In the genomic region with DNA sequence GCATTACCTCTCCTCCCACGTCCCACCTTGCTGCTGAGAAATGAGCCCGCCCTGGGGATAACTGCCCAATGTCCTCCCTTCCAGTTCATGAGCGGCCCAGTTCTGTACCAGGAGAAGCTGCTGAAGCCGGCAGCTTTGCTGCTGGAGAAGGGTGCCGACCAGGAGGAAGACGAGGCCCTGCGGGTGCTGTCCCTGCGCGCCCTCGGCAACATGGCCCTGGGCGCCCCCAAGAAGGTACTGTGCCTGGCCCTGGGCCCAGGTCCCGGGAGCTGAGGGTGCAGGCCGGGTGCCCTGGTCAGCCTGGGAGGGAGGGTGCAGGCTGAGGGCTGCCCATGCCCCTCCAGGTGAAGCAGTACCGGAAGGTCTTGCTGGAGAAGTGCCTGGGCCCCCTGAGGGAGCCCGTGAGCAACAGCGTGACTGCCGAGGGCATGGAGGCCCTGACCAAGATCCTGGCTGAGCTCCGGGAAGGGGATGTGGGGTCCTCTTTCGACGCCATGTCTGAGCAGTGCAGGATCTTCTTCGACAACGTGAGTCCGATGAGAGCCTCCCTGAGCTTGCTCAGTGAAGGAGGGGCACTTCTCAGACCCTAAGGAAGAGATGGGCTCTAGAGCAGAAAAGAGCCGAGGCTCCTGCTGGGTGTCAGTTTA, we compare ENCODE assay signal across 30 cellular contexts. TPM values are rescaled to one million over a fixed set of nuclear protein-coding genes. Genes with fewer than 3 reads are reported as not detected.
DNase-seq lines count a peak whose midpoint lies in the region; ATAC-seq and TF ChIP-seq lines count a peak whose summit lies in the region.
"Had no signal": no experiment of that assay in that cellular context is flagged by ENCODE, and none has a peak within 500 bp of the region (broad histone marks: within the 10 kb centered on the region; RNA-seq: fewer than 3 reads in every experiment).

No MANE protein-coding gene starts in this region.

- H3K4me1 Mint-ChIP-seq in MCF 10A (ENCODE audit: insufficient read depth, unreplicated experiment) (no peaks in the 10 kb centered on the region), activated B cell treated with CpG ODN at 0.5 μM for 24 hours (peaks cover 4% of the 10 kb centered on the region), type B pancreatic cell (ENCODE audit: unreplicated experiment) (peaks cover 7% of the 10 kb centered on the region)
- H3K4me1 Mint-ChIP-seq: CD4-positive, CD25-positive, alpha-beta regulatory T cell had no signal

- CTCF ChIA-PET in mammary epithelial cell (lab: Charles Lee; ENCODE audit: low non-redundant PET) (no interaction called here), MCF 10A (lab: Yijun Ruan, JAX) (no interaction called here), activated B cell treated with CpG ODN at 0.5 μM for 24 hours (lab: Charles Lee) (no interaction called here)

- no peaks in the 10 kb centered on the region for H3K79me2 ChIP-seq in mammary epithelial cell (ENCODE audit: insufficient read depth, low read length)

- H3K27me3 ChIP-seq in mammary epithelial cell (ENCODE audit: insufficient read depth, low read length) (no peaks in the 10 kb centered on the region), gastrocnemius medialis (no peaks in the 10 kb centered on the region), psoas muscle (ENCODE audit: insufficient read depth in 3 of 3, low read length in 2 of 3) (peaks cover 0 to 1% (median 0%) of the 10 kb centered on the region in 3 donors)

- H3K4me3 ChIP-seq in mammary epithelial cell (replicated peaks in 1 of 3; ENCODE audit: insufficient read depth in 1 of 3, low read depth in 2 of 3, low read length in 3 of 3) (no peak overlapping the region), gastrocnemius medialis (no peak overlapping the region), psoas muscle (no peak overlapping the region)
- H3K4me3 ChIP-seq: thoracic aorta had no signal

- BruUV-seq in mammary epithelial cell (replicated peaks; lab: Mats Ljungman, UMichigan) (no TSS peak), MCF 10A (replicated peaks; lab: Mats Ljungman, UMichigan) (no TSS peak)

- H3K4me3 Mint-ChIP-seq in MCF 10A (ENCODE audit: unreplicated experiment): no peak overlapping the region
- no peak overlapping the region for H3K4me3 Mint-ChIP-seq in activated B cell treated with CpG ODN at 0.5 μM for 24 hours
- no peak overlapping the region for H3K4me3 Mint-ChIP-seq in type B pancreatic cell
- H3K4me3 Mint-ChIP-seq: activated CD8-positive, alpha-beta T cell treated with anti-CD3 and anti-CD28 coated beads for 36 hours; CD4-positive, CD25-positive, alpha-beta regulatory T cell; naive B cell; stimulated activated naive B cell treated with anti-CD40 and anti-IgM and Interleukin-4, amounts not matched to agents 10 μg/mL and 1 μg/mL and 100 μg/mL, for 72 hours had no signal

- H3K4me1 ChIP-seq in mammary epithelial cell (ENCODE audit: insufficient read depth, low read length): peaks cover 18% of the 10 kb centered on the region
- no peaks in the 10 kb centered on the region for H3K4me1 ChIP-seq in gastrocnemius medialis
- H3K4me1 ChIP-seq in psoas muscle: no peaks in the 10 kb centered on the region

- no peak for DNase-seq in mammary epithelial cell
- DNase-seq in MCF 10A (ENCODE audit: unreplicated experiment): no peak
- peak; percentile 9 for DNase-seq in activated B cell treated with CpG ODN at 0.5 μM for 24 hours
- peak; percentile 73 for DNase-seq in mesenteric fat pad (ENCODE audit: low spot score)
- DNase-seq in type B pancreatic cell (ENCODE audit: extremely low spot score, unreplicated experiment): peak; percentile 51
- no peak for DNase-seq in gastrocnemius medialis
- DNase-seq in psoas muscle: no peak
- DNase-seq: activated CD8-positive, alpha-beta T cell treated with anti-CD3 and anti-CD28 coated beads for 36 hours; activated naive CD4-positive, alpha-beta T cell treated with anti-CD3 and anti-CD28 coated beads, Interleukin-2, amount 50 U/mL, for 16 hours; activated T-cell treated with anti-CD3 and anti-CD28 coated beads, Interleukin-2, amount 50 U/mL, for 48 hours; anterior cingulate cortex; CD4-positive, CD25-positive, alpha-beta regulatory T cell; Karpas-422; mesenchymal stem cell; naive B cell; NCI-H187; NCI-H2171 treated with DMSO at 0.1 percent for 48 hours; NCI-H526; occipital lobe; retina; stimulated activated CD4-positive, alpha-beta T cell treated with anti-CD3 and anti-CD28 coated beads, Interleukin-4, amount 100 ng/mL, for 1 hour; stimulated activated naive B cell treated with anti-CD40 and anti-IgM and Interleukin-4, amounts not matched to agents 10 μg/mL and 1 μg/mL and 100 μg/mL, for 72 hours had no signal

- POLR2A ChIA-PET in MCF 10A (lab: Yijun Ruan, JAX): interaction anchor here (0.6 kb wide), 1 partner anchor 182 kb away, joined by 3 read pairs; no protein-coding TSS in a partner anchor
- POLR2A ChIA-PET in activated B cell treated with CpG ODN at 0.5 μM for 24 hours (lab: Charles Lee): no interaction called here

- H3K27ac Mint-ChIP-seq in MCF 10A (ENCODE audit: low read depth, unreplicated experiment): no peak overlapping the region
- H3K27ac Mint-ChIP-seq in activated B cell treated with CpG ODN at 0.5 μM for 24 hours: no peak overlapping the region
- H3K27ac Mint-ChIP-seq in type B pancreatic cell: no peak overlapping the region
- H3K27ac Mint-ChIP-seq: activated CD8-positive, alpha-beta T cell treated with anti-CD3 and anti-CD28 coated beads for 36 hours; CD4-positive, CD25-positive, alpha-beta regulatory T cell; naive B cell; stimulated activated naive B cell treated with anti-CD40 and anti-IgM and Interleukin-4, amounts not matched to agents 10 μg/mL and 1 μg/mL and 100 μg/mL, for 72 hours had no signal

- H3K36me3 Mint-ChIP-seq in MCF 10A (ENCODE audit: insufficient read depth, unreplicated experiment) (peaks cover 3% of the 10 kb centered on the region), activated B cell treated with CpG ODN at 0.5 μM for 24 hours (ENCODE audit: low read depth) (no peaks in the 10 kb centered on the region), type B pancreatic cell (no peaks in the 10 kb centered on the region)
- H3K36me3 Mint-ChIP-seq: naive B cell; stimulated activated naive B cell treated with anti-CD40 and anti-IgM and Interleukin-4, amounts not matched to agents 10 μg/mL and 1 μg/mL and 100 μg/mL, for 72 hours had no signal

- H3K4me2 ChIP-seq in mammary epithelial cell (ENCODE audit: insufficient read depth, low read depth, low read length): no peak overlapping the region

- dilution Hi-C loops in mammary epithelial cell (cut with HindIII; ENCODE audit: low sequenced_read_pairs): loop anchor here (10.0 kb wide), 1 partner anchor 94 kb away; no protein-coding TSS in a partner anchor

- TF ChIP-seq CTCF in mammary epithelial cell (conservative IDR thresholded peaks at IDR 0.05 in 1 of 2, IDR thresholded peaks at IDR 0.05 in 1 of 2; ENCODE audit: extremely low read depth in 1 of 2, insufficient read depth in 1 of 2, low read depth in 1 of 2, low read length in 2 of 2) (no peak), MCF 10A (IDR thresholded peaks at IDR 0.05; ENCODE audit: unreplicated experiment) (no peak), activated B cell treated with CpG ODN at 0.5 μM for 24 hours (IDR thresholded peaks at IDR 0.05) (no peak), type B pancreatic cell (conservative IDR thresholded peaks at IDR 0.05) (no peak), gastrocnemius medialis (IDR thresholded peaks at IDR 0.05 in 4 of 5, conservative IDR thresholded peaks at IDR 0.05 in 1 of 5) (no peak), psoas muscle (IDR thresholded peaks at IDR 0.05) (no peak)

- H3K36me3 ChIP-seq in mammary epithelial cell (ENCODE audit: insufficient read depth, low read length): no peaks in the 10 kb centered on the region
- H3K36me3 ChIP-seq in gastrocnemius medialis: no peaks in the 10 kb centered on the region
- no peaks in the 10 kb centered on the region for H3K36me3 ChIP-seq in psoas muscle (ENCODE audit: insufficient read depth in 1 of 2, low read depth in 1 of 2)
- H3K36me3 ChIP-seq: thoracic aorta had no signal

- no peak for TF ChIP-seq POLR2A in gastrocnemius medialis (IDR thresholded peaks at IDR 0.05)

- WGBS in mammary epithelial cell (ENCODE audit: low coverage, missing lambda C conversion rate): 73% methylated on average over 15 of the region's 24 CpGs
- 72 to 80% (median 77%) methylated on average over 24 of the region's 24 CpGs for WGBS in psoas muscle, 3 donors

- in situ Hi-C loops in mammary epithelial cell (cut with MboI; ENCODE audit: low sequenced_read_pairs in 2 of 2): no loop called here
- in situ Hi-C loops in gastrocnemius medialis (cut with MboI; ENCODE audit: low sequenced_read_pairs in 4 of 4): no loop called here

- H3K9me3 ChIP-seq in mammary epithelial cell (replicated peaks; ENCODE audit: insufficient read depth, low read length): no peaks in the 10 kb centered on the region
- H3K9me3 ChIP-seq in gastrocnemius medialis: no peaks in the 10 kb centered on the region
- H3K9me3 ChIP-seq in psoas muscle: no peaks in the 10 kb centered on the region
- H3K9me3 ChIP-seq: thoracic aorta had no signal

- no peaks in the 10 kb centered on the region for H4K20me1 ChIP-seq in mammary epithelial cell (ENCODE audit: insufficient read depth, low read length)

- H3K9me3 Mint-ChIP-seq in MCF 10A (ENCODE audit: unreplicated experiment) (no peaks in the 10 kb centered on the region), activated B cell treated with CpG ODN at 0.5 μM for 24 hours (no peaks in the 10 kb centered on the region), type B pancreatic cell (no peaks in the 10 kb centered on the region)
- H3K9me3 Mint-ChIP-seq: activated CD8-positive, alpha-beta T cell treated with anti-CD3 and anti-CD28 coated beads for 36 hours had no signal

- ATAC-seq in activated B cell treated with CpG ODN at 0.5 μM for 24 hours (ENCODE audit: low read depth) (no peak), gastrocnemius medialis (no peak), psoas muscle (no peak), GM19397 (IDR thresholded peaks at IDR 0.05; ENCODE audit: unreplicated experiment) (no peak)
- ATAC-seq: activated CD8-positive, alpha-beta T cell treated with anti-CD3 and anti-CD28 coated beads for 36 hours; HCT116; SK-N-SH treated with all-trans-retinoic acid at 6 μM for 48 hours; stimulated activated naive B cell treated with anti-CD40 and anti-IgM and Interleukin-4, amounts not matched to agents 10 μg/mL and 1 μg/mL and 100 μg/mL, for 72 hours had no signal

- no peak overlapping the region for H3K9ac ChIP-seq in mammary epithelial cell (ENCODE audit: insufficient read depth, low read length)

- intact Hi-C loops in mammary epithelial cell (cut with micrococcal nuclease): no loop called here
- intact Hi-C loops in MCF 10A (cut with micrococcal nuclease): no loop called here
- intact Hi-C loops in activated B cell treated with CpG ODN at 0.5 μM for 24 hours (cut with micrococcal nuclease): no loop called here
- intact Hi-C loops in gastrocnemius medialis (cut with DNase I; ENCODE audit: low total_unique reads): no loop called here
- intact Hi-C loops in psoas muscle (cut with DNase I): no loop called here

- H2AFZ ChIP-seq in mammary epithelial cell (ENCODE audit: low read depth, low read length): peak overlapping the region; percentile 57

- H3K27me3 Mint-ChIP-seq in MCF 10A (ENCODE audit: insufficient read depth, unreplicated experiment) (no peaks in the 10 kb centered on the region), activated B cell treated with CpG ODN at 0.5 μM for 24 hours (peaks cover 3% of the 10 kb centered on the region), type B pancreatic cell (no peaks in the 10 kb centered on the region)
- H3K27me3 Mint-ChIP-seq: naive B cell; stimulated activated naive B cell treated with anti-CD40 and anti-IgM and Interleukin-4, amounts not matched to agents 10 μg/mL and 1 μg/mL and 100 μg/mL, for 72 hours had no signal

- H3K27ac ChIP-seq in mammary epithelial cell (ENCODE audit: insufficient read depth, low read depth, low read length): no peak overlapping the region
- H3K27ac ChIP-seq in gastrocnemius medialis: no peak overlapping the region
- H3K27ac ChIP-seq in psoas muscle: no peak overlapping the region
- H3K27ac ChIP-seq: thoracic aorta, VCaP had no signal

RNA-seq across cellular contexts. Expression of gene HJURP, which starts 25.7 kb away (rescaled TPM):
- total RNA-seq in mammary epithelial cell: 10 to 100 TPM in 1 of 2 donors, under 1 TPM in 1; 0.67 to 43.5 TPM
- polyA plus RNA-seq in mammary epithelial cell: 38.6 TPM
- 67.1 TPM for polyA minus RNA-seq in mammary epithelial cell
- total RNA-seq in MCF 10A (2022): 12.7 and 29.3 TPM in 2 replicates
- 1.0 and 1.5 TPM in 2 replicates for total RNA-seq in activated B cell treated with CpG ODN at 0.5 μM for 24 hours
- total RNA-seq in mesenteric fat pad: 0.55 TPM
- 16.7 and 42.1 TPM in 2 replicates for total RNA-seq in type B pancreatic cell (ENCODE audit: low replicate concordance)
- 1 to 10 TPM in 1 of 4 donors, under 1 TPM in 1, not detected in 2; 0.20 to 1.1 TPM for total RNA-seq in gastrocnemius medialis
- total RNA-seq in psoas muscle: not detected
- under 1 TPM; 0.08 to 0.25 (median 0.10) TPM for polyA plus RNA-seq in psoas muscle
- total RNA-seq: cardiac septum had no signal

RNA-seq across cellular contexts. Expression of gene MROH2A, which starts 50.5 kb away (rescaled TPM):
- total RNA-seq in mammary epithelial cell (under 1 TPM in 1 of 2 donors, not detected in 1; 0.50 TPM), MCF 10A (2022) (not detected in 2 replicates), activated B cell treated with CpG ODN at 0.5 μM for 24 hours (not detected in 2 replicates), mesenteric fat pad (not detected), type B pancreatic cell (ENCODE audit: low replicate concordance) (not detected in 2 replicates), gastrocnemius medialis (not detected), psoas muscle (not detected)
- polyA plus RNA-seq in mammary epithelial cell (0.10 TPM), psoas muscle (not detected)
- polyA minus RNA-seq in mammary epithelial cell: not detected
- total RNA-seq: activated CD8-positive, alpha-beta T cell treated with anti-CD3 and anti-CD28 coated beads for 36 hours; cardiac septum; CD4-positive, CD25-positive, alpha-beta regulatory T cell; dermis microvascular lymphatic vessel endothelial cell; occipital lobe; T-helper 2 cell treated with Interferon-gamma antibody and Interleukin-4, amounts not matched to agents 100 ng/mL and 5 ng/mL, for 36 hours; thoracic aorta had no signal
- polyA plus RNA-seq: CD4-positive, CD25-positive, alpha-beta regulatory T cell had no signal

Comparison
In these comparisons a context has a peak if more than half of its experiments do, and no peak if none do; other contexts are left out.
1. DNase-seq: peak in activated B cell treated with CpG ODN at 0.5 μM for 24 hours (single experiment), mesenteric fat pad (single experiment) and type B pancreatic cell (single experiment); none in mammary epithelial cell (single experiment), MCF 10A (single experiment), gastrocnemius medialis (0 of 2) and psoas muscle (0 of 2).